8 cellular contexts compared by ENCODE assay signal in genomic region chr1:609161-609560, GRCh38.
A peak's percentile ranks its signal among the peaks of the same experiment; 100 is the strongest.
DNase-seq lines count a peak whose midpoint lies in the region; ATAC-seq, FAIRE-seq and TF ChIP-seq lines count a peak whose summit lies in the region.
"Not testable (repeated sequence)": the region's sequence is repeated elsewhere in the genome, so short reads cannot be mapped to it uniquely, and the experiment has no call there.

No MANE protein-coding gene starts in this region.

- WGBS in H9 (ENCODE audit: extremely low coverage, insufficient read length, low lambda C conversion rate) = no CpG with 5 or more reads among the region's 24 CpGs
- no CpG with 5 or more reads among the region's 24 CpGs for WGBS in K562 (ENCODE audit: insufficient coverage, low coverage, missing lambda C conversion rate)
- WGBS in HepG2 (ENCODE audit: low lambda C conversion rate) = 53% methylated on average over 5 of the region's 24 CpGs
- WGBS in testis, 2 donors = 35 to 67% methylated on average over 3 to 7 of the region's 24 CpGs

- H2BK5ac ChIP-seq in H9 (ENCODE audit: insufficient read length, low read length) = not testable (repeated sequence)

- H3K79me2 ChIP-seq in H9 (ENCODE audit: insufficient read depth, low read length); K562 (ENCODE audit: control insufficient read depth, insufficient read depth, low read length); HepG2 (ENCODE audit: insufficient read depth, low read length); neural progenitor cell (ENCODE audit: low read depth): not testable (repeated sequence)

- H3K4me1 ChIP-seq in H9 (ENCODE audit: insufficient read depth, low read length); K562 (replicated peaks in 1 of 2; ENCODE audit: control insufficient read depth in 2 of 2, insufficient read depth in 2 of 2, low read length in 2 of 2); HepG2 (ENCODE audit: insufficient read depth, low read length); neural progenitor cell; testis: not testable (repeated sequence)

- FAIRE-seq in K562 (lab: Jason Lieb, UNC); HepG2 (lab: Jason Lieb, UNC): not testable (repeated sequence)

- H3K27ac ChIP-seq in H9 (ENCODE audit: insufficient read length, low read depth, low read length); WERI-Rb-1; K562 (ENCODE audit: extremely low read depth, low read depth, low read length); HepG2 (ENCODE audit: extremely low read length, insufficient read depth, low read length); neural progenitor cell; testis: not testable (repeated sequence)

- not testable (repeated sequence) for ATAC-seq in K562, HepG2

- POLR2A ChIA-PET in K562 (lab: Yijun Ruan, JAX); MCF 10A (lab: Yijun Ruan, JAX); HepG2 (lab: Yijun Ruan, JAX): not testable (repeated sequence)

- not testable (repeated sequence) for H3K9me3 Mint-ChIP-seq in Calu3 (ENCODE audit: low read depth, unreplicated experiment); H9; MCF 10A (ENCODE audit: unreplicated experiment); neural progenitor cell

- H3K23me2 ChIP-seq in H9 (ENCODE audit: insufficient read length, low read depth, low read length, poor library complexity, severe bottlenecking) = not testable (repeated sequence)

- H3K27ac Mint-ChIP-seq in Calu3 (ENCODE audit: unreplicated experiment); H9; MCF 10A (ENCODE audit: low read depth, unreplicated experiment); neural progenitor cell: not testable (repeated sequence)

- H2BK120ac ChIP-seq in H9 (ENCODE audit: low read depth, low read length, poor library complexity, severe bottlenecking) = not testable (repeated sequence)

- not testable (repeated sequence) for H3K27me3 Mint-ChIP-seq in Calu3 (ENCODE audit: unreplicated experiment); H9 (ENCODE audit: low read depth); MCF 10A (ENCODE audit: insufficient read depth, unreplicated experiment); neural progenitor cell (ENCODE audit: insufficient read depth, low read depth)

- not testable (repeated sequence) for H2BK20ac ChIP-seq in H9 (ENCODE audit: low read depth, low read length, poor library complexity, severe bottlenecking)

- in situ Hi-C loops in K562 (cut with MboI); HepG2 (cut with HindIII; ENCODE audit: extremely low pct_ligation_motif_present, low pct_unique_long_range_greater_than_20kb): not testable (repeated sequence)

- not testable (repeated sequence) for H3T11ph ChIP-seq in H9 (ENCODE audit: low read length)

- not testable (repeated sequence) for H2BK15ac ChIP-seq in H9 (ENCODE audit: low read depth, low read length)

- not testable (repeated sequence) for H3F3A ChIP-seq in neural progenitor cell (ENCODE audit: low read depth)

- not testable (repeated sequence) for H3K23ac ChIP-seq in H9 (ENCODE audit: insufficient read length, low read depth, low read length)

- not testable (repeated sequence) for H3K9me3 ChIP-seq in H9 (ENCODE audit: control insufficient read depth, low read depth, low read length); WERI-Rb-1 (ENCODE audit: severe bottlenecking); K562 (replicated peaks; ENCODE audit: control insufficient read depth, insufficient read depth, low read depth, low read length); HepG2 (ENCODE audit: low read length); neural progenitor cell (ENCODE audit: low read depth); testis

- H3K9ac ChIP-seq in H9 (ENCODE audit: extremely low read depth, insufficient read length, low read length); K562 (ENCODE audit: insufficient read depth in 1 of 2, low read depth in 2 of 2, low read length in 2 of 2); HepG2 (ENCODE audit: insufficient read depth, low read depth, low read length); neural progenitor cell: not testable (repeated sequence)

- not testable (repeated sequence) for H3K14ac ChIP-seq in H9 (ENCODE audit: insufficient read depth, low read length)

- H2AFZ ChIP-seq in H9 (ENCODE audit: low read length); K562 (ENCODE audit: low read depth, low read length); HepG2 (ENCODE audit: low read length); neural progenitor cell (replicated peaks): not testable (repeated sequence)

- H2AK5ac ChIP-seq in H9 (ENCODE audit: insufficient read length, low read length) = not testable (repeated sequence)

- H3K36me3 Mint-ChIP-seq in Calu3 (ENCODE audit: insufficient read depth, unreplicated experiment); H9 (ENCODE audit: insufficient read depth in 1 of 3, low read depth in 3 of 3); MCF 10A (ENCODE audit: insufficient read depth, unreplicated experiment); neural progenitor cell: not testable (repeated sequence)

- TF ChIP-seq CTCF in Calu3 (IDR thresholded peaks at IDR 0.05; ENCODE audit: unreplicated experiment); WERI-Rb-1 (IDR thresholded peaks at IDR 0.05; ENCODE audit: low read depth, low read length); K562 (IDR thresholded peaks at IDR 0.05 in 2 of 3, conservative IDR thresholded peaks at IDR 0.05 in 1 of 3; ENCODE audit: insufficient read depth in 2 of 3, low read depth in 1 of 3, low read length in 3 of 3); testis (IDR thresholded peaks at IDR 0.05): not testable (repeated sequence)
- TF ChIP-seq CTCF in H9 (conservative IDR thresholded peaks at IDR 0.05) (0 out of 3 replicates have a peak, but pooled peaks have one; percentile 12), MCF 10A (IDR thresholded peaks at IDR 0.05; ENCODE audit: unreplicated experiment) (peak; percentile 10), HepG2 (CRISPR knock-in tag; IDR thresholded peaks at IDR 0.05) (0 out of 2 replicates have a peak, but pooled peaks have one; percentile 16), neural progenitor cell (IDR thresholded peaks at IDR 0.05) (peak; percentile 14)

- H3K56ac ChIP-seq in H9 (ENCODE audit: insufficient read length, low read depth, low read length) = not testable (repeated sequence)

- not testable (repeated sequence) for H4K20me1 ChIP-seq in H9 (ENCODE audit: control insufficient read depth, insufficient read depth, insufficient read length); K562 (replicated peaks; ENCODE audit: control insufficient read depth, insufficient read depth, low read length); HepG2 (ENCODE audit: insufficient read depth, low read length); neural progenitor cell (ENCODE audit: low read depth)

- H3K18ac ChIP-seq in H9 (ENCODE audit: insufficient read length, low read depth, low read length) = not testable (repeated sequence)

- not testable (repeated sequence) for H3K4ac ChIP-seq in H9 (ENCODE audit: low read depth, low read length)

- H3K9me1 ChIP-seq in K562 (ENCODE audit: control insufficient read depth, insufficient read depth, low read length) = not testable (repeated sequence)

- peak; percentile 3 for DNase-seq in Calu3
- DNase-seq in H9; K562 (ENCODE audit: extremely low read depth in 1 of 4, low spot score in 3 of 4); MCF 10A (ENCODE audit: unreplicated experiment); HepG2 (ENCODE audit: low spot score); neural progenitor cell (ENCODE audit: low spot score): not testable (repeated sequence)
- peak; percentile 6 for DNase-seq in WERI-Rb-1
- DNase-seq in testis = peak; percentile 13

- not testable (repeated sequence) for H3K36me3 ChIP-seq in WERI-Rb-1; K562 (ENCODE audit: control insufficient read depth, insufficient read depth, low read length); HepG2 (replicated peaks in 1 of 2; ENCODE audit: control insufficient read depth in 1 of 2, insufficient read depth in 2 of 2, low read length in 2 of 2); neural progenitor cell; testis (ENCODE audit: low read depth, missing control alignments)

- not testable (repeated sequence) for H3K4me1 Mint-ChIP-seq in Calu3 (ENCODE audit: low read depth, unreplicated experiment); H9; MCF 10A (ENCODE audit: insufficient read depth, unreplicated experiment); neural progenitor cell

- H4K91ac ChIP-seq in H9 (ENCODE audit: insufficient read length, low read depth, low read length) = not testable (repeated sequence)

- not testable (repeated sequence) for H3K27me3 ChIP-seq in H9 (ENCODE audit: insufficient read depth, low read length); WERI-Rb-1 (ENCODE audit: insufficient read depth, low read depth, severe bottlenecking); K562 (ENCODE audit: control insufficient read depth in 2 of 2, insufficient read depth in 2 of 2, low read length in 2 of 2); HepG2 (ENCODE audit: control insufficient read depth in 1 of 2, insufficient read depth in 2 of 2, low read length in 2 of 2); neural progenitor cell; testis

- TF ChIP-seq RAD21 in K562 (CRISPR knock-in tag; conservative IDR thresholded peaks at IDR 0.05 in 1 of 2, IDR thresholded peaks at IDR 0.05 in 1 of 2); HepG2 (CRISPR knock-in tag; IDR thresholded peaks at IDR 0.05): not testable (repeated sequence)

- not testable (repeated sequence) for H3K79me1 ChIP-seq in H9 (ENCODE audit: insufficient read depth, low read depth, low read length, poor library complexity, severe bottlenecking)

- not testable (repeated sequence) for TF ChIP-seq EP300 in K562 (IDR thresholded peaks at IDR 0.05; ENCODE audit: low read length); HepG2 (IDR thresholded peaks at IDR 0.05; ENCODE audit: low read depth in 2 of 2, low read length in 2 of 2); HepG2 (CRISPR knock-in tag; IDR thresholded peaks at IDR 0.05; ENCODE audit: borderline replicate concordance)

- not testable (repeated sequence) for H2BK12ac ChIP-seq in H9 (ENCODE audit: insufficient read length, low read depth, low read length)

- H4K5ac ChIP-seq in H9 (ENCODE audit: insufficient read length, low read depth, low read length) = not testable (repeated sequence)

- not testable (repeated sequence) for BruUV-seq in Calu3 (replicated peaks; lab: Mats Ljungman, UMichigan); K562 (replicated peaks; lab: Mats Ljungman, UMichigan); MCF 10A (replicated peaks; lab: Mats Ljungman, UMichigan); HepG2 (replicated peaks; lab: Mats Ljungman, UMichigan)

- not testable (repeated sequence) for H4K8ac ChIP-seq in H9 (replicated peaks; ENCODE audit: insufficient read length, low read depth, low read length)

- CTCF ChIA-PET in Calu3 (lab: Charles Lee); K562 (lab: Yijun Ruan, JAX; ENCODE audit: low intra/inter-chr PET ratio); MCF 10A (lab: Yijun Ruan, JAX); HepG2 (lab: Yijun Ruan, JAX; ENCODE audit: low intra/inter-chr PET ratio, low total read pairs): not testable (repeated sequence)

- intact Hi-C loops in Calu3 (cut with micrococcal nuclease; ENCODE audit: unreplicated experiment); K562 (cut with micrococcal nuclease); MCF 10A (cut with micrococcal nuclease); HepG2 (cut with micrococcal nuclease; ENCODE audit: unreplicated experiment); testis (cut with DNase I; ENCODE audit: low total_unique reads): not testable (repeated sequence)

- not testable (repeated sequence) for H3K4me2 ChIP-seq in H9 (ENCODE audit: insufficient read depth, insufficient read length, low read length); K562 (ENCODE audit: insufficient read depth, low read length); HepG2 (ENCODE audit: low read depth, low read length); neural progenitor cell

- H3K4me3 Mint-ChIP-seq in Calu3 (ENCODE audit: low read depth, unreplicated experiment); H9; MCF 10A (ENCODE audit: unreplicated experiment); neural progenitor cell: not testable (repeated sequence)

- not testable (repeated sequence) for H3K4me3 ChIP-seq in WERI-Rb-1 (ENCODE audit: low read depth, low read length); K562; HepG2 (replicated peaks in 1 of 3; ENCODE audit: insufficient read depth in 1 of 3, low read depth in 2 of 3, low read length in 3 of 3); neural progenitor cell; testis

- TF ChIP-seq POLR2A in K562 (conservative IDR thresholded peaks at IDR 0.05); HepG2 (IDR thresholded peaks at IDR 0.05; ENCODE audit: insufficient read depth in 1 of 2, low read depth in 2 of 2, low read length in 2 of 2); testis (IDR thresholded peaks at IDR 0.05): not testable (repeated sequence)
